In the genomic region with DNA sequence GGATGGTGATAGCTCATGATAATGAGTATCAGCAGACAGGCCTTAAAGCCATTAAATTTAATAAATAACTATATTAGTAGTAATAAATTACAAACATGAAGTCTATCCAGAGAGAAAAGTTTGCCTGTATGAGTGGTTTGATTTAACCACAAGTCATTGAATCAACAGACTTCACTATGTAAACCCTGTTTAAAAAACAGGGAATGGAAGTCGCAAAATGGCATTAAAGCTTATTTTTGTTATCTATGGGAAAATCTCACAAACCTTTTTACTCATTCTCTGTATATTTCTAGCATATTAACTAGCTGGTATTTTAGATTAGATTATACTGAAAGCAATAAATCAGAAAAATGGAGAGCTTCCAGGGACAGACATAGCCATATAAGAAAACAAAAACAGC, we compare ENCODE assay signal across 23 cellular contexts.
"Had no signal": no experiment of that assay in that cellular context is flagged by ENCODE, and none has a peak within 500 bp of the region (broad histone marks: within the 10 kb centered on the region; RNA-seq: fewer than 3 reads in every experiment).

No MANE protein-coding gene starts in this region.

- H3K4me3 Mint-ChIP-seq: IgD-negative memory B cell had no signal

- H3K4me2 ChIP-seq: KMS-11 had no signal

- H3K4me3 ChIP-seq: K562 had no signal

- H3K27ac ChIP-seq: HL-60, KMS-11, RWPE1 had no signal

- FAIRE-seq: HTR-8/SVneo, K562 had no signal

- H3K27me3 Mint-ChIP-seq: IgD-negative memory B cell had no signal

- ATAC-seq: K562, Panc1 had no signal

- H3K9me3 Mint-ChIP-seq: IgD-negative memory B cell had no signal

- DNase-seq: Kasumi-1, MM.1S, NCI-H1092 treated with DMSO at 0.1 percent for 48 hours, NCI-H1436, NCI-H187, NCI-H2029, NCI-H2081 treated with DMSO at 0.1 percent for 48 hours, NCI-H2171, NCI-H226, NCI-H446, NCI-H510A, NCI-H524 treated with DMSO at 0.1 percent for 48 hours, NCI-H69, NCI-H774, SHP77, SW 1271 had no signal

- H3K9ac ChIP-seq: KMS-11 had no signal

- H3K4me1 Mint-ChIP-seq: IgD-negative memory B cell had no signal
